Comparison of ENCODE assay signal across 8 cellular contexts in the genomic region with DNA sequence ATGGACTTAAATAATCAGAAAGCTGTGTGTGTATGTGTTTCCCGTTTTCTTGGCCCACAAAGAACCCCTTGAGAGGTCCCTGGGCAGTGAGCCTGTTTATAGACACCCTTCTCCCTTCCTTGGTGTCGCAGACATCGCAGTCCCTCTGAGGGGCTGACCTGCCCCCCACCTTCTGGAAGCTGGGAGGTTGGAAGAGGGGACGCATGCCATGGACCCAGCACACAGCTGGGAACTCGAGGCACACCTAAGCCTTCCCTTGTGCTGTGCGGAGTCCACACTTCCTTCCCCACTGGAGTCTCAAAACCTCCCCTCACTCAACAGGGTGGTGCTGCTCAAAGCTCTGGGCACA. TPM values are rescaled to one million over a fixed set of nuclear protein-coding genes. Genes with fewer than 3 reads are reported as not detected.
A peak's percentile ranks its signal among the peaks of the same experiment; 100 is the strongest.
DNase-seq lines count a peak whose midpoint lies in the region; ATAC-seq and TF ChIP-seq lines count a peak whose summit lies in the region.

No MANE protein-coding gene starts in this region.

- CTCF ChIA-PET in OCI-LY7 (lab: Charles Lee; ENCODE audit: unreplicated experiment): no interaction called here

- H3K4me3 ChIP-seq in GM12875 (ENCODE audit: low read depth, low read length) (peak overlapping the region; percentile 48), OCI-LY7 (ENCODE audit: low read depth, low read length, poor library complexity, severe bottlenecking) (no peak overlapping the region), fibroblast of lung (replicated peaks in 1 of 4; ENCODE audit: control extremely low read depth in 1 of 4, insufficient read depth in 1 of 4, low read depth in 3 of 4, low read length in 4 of 4) (peak overlapping the region; percentile 35 to 57 (median 48)), sigmoid colon (peak overlapping the region in 3 of 4 donors; percentile 40 to 53 (median 48)), HAP-1 (no peak overlapping the region)

- no peaks in the 10 kb centered on the region for H3K27me3 ChIP-seq in fibroblast of lung (ENCODE audit: control insufficient read depth, insufficient read depth, low read length)
- H3K27me3 ChIP-seq in sigmoid colon: no peaks in the 10 kb centered on the region
- no peaks in the 10 kb centered on the region for H3K27me3 ChIP-seq in HAP-1 (ENCODE audit: low read depth)

- no peak for TF ChIP-seq POLR2A in sigmoid colon (IDR thresholded peaks at IDR 0.05)

- ATAC-seq in GM19351 (IDR thresholded peaks at IDR 0.05; ENCODE audit: unreplicated experiment): no peak

- TF ChIP-seq CTCF in GM12875 (IDR thresholded peaks at IDR 0.05; ENCODE audit: borderline replicate concordance, insufficient read depth, low read depth, low read length): no peak
- 0 out of 2 replicates have a peak, but pooled peaks have one; percentile 7 for TF ChIP-seq CTCF in OCI-LY7 (conservative IDR thresholded peaks at IDR 0.05; ENCODE audit: low read length)
- no peak for TF ChIP-seq CTCF in fibroblast of lung (conservative IDR thresholded peaks at IDR 0.05 in 1 of 2, IDR thresholded peaks at IDR 0.05 in 1 of 2; ENCODE audit: low read depth in 1 of 2, low read length in 2 of 2)
- no peak for TF ChIP-seq CTCF in sigmoid colon (IDR thresholded peaks at IDR 0.05)

- H3K4me1 ChIP-seq in OCI-LY7 (ENCODE audit: insufficient read depth, low read length, poor library complexity, severe bottlenecking): peaks cover 33% of the 10 kb centered on the region
- peaks cover 6% of the 10 kb centered on the region for H3K4me1 ChIP-seq in fibroblast of lung (ENCODE audit: control insufficient read depth, extremely low read depth, insufficient read depth, low read length)
- peaks cover 0 to 18% (median 4%) of the 10 kb centered on the region in 4 donors for H3K4me1 ChIP-seq in sigmoid colon
- H3K4me1 ChIP-seq in HAP-1: no peaks in the 10 kb centered on the region

- no peak overlapping the region for H3K9ac ChIP-seq in fibroblast of lung (ENCODE audit: insufficient read depth, low read length)

- intact Hi-C loops in OCI-LY7 (cut with micrococcal nuclease; ENCODE audit: unreplicated experiment) (no loop called here), sigmoid colon (cut with DNase I) (loop anchor here (5.0 kb wide), 1 partner anchor 109 kb away; a partner anchor contains a TSS)

- BruUV-seq in OCI-LY7 (replicated peaks; lab: Mats Ljungman, UMichigan): no TSS peak

- no peak for TF ChIP-seq EP300 in sigmoid colon (IDR thresholded peaks at IDR 0.05)

- H4K20me1 ChIP-seq in OCI-LY7 (ENCODE audit: insufficient read depth, low read length): no peaks in the 10 kb centered on the region
- no peaks in the 10 kb centered on the region for H4K20me1 ChIP-seq in fibroblast of lung (ENCODE audit: control insufficient read depth, extremely low read depth, insufficient read depth, low read length)

- no peak for DNase-seq in OCI-LY7 (ENCODE audit: low spot score)
- DNase-seq in fibroblast of lung (ENCODE audit: low read depth in 2 of 2): no peak
- DNase-seq in sigmoid colon: no peak
- no peak for DNase-seq in HAP-1 (ENCODE audit: low spot score in 2 of 2)
- no peak for DNase-seq in mucosa of gallbladder (ENCODE audit: low spot score)
- DNase-seq in stimulated activated CD4-positive, alpha-beta T cell treated with anti-CD3 and anti-CD28 coated beads, Interleukin-2, amount 100 ng/mL, for 48 hours: no peak

- H3K79me2 ChIP-seq in OCI-LY7 (ENCODE audit: insufficient read depth, low read depth, low read length) (no peaks in the 10 kb centered on the region), fibroblast of lung (ENCODE audit: control insufficient read depth, insufficient read depth, low read length) (no peaks in the 10 kb centered on the region)

- H3K9me2 ChIP-seq in OCI-LY7 (ENCODE audit: insufficient read depth, low read length): no peaks in the 10 kb centered on the region

- POLR2A ChIA-PET in OCI-LY7 (lab: Charles Lee): interaction anchor here (1.3 kb wide), 1 partner anchor 22 kb away, joined by 3 read pairs; no protein-coding TSS in a partner anchor

- H3K9me3 ChIP-seq in OCI-LY7 (ENCODE audit: low read length): peaks cover 16% of the 10 kb centered on the region; the same call in 1 of the 2 replicates
- no peaks in the 10 kb centered on the region for H3K9me3 ChIP-seq in fibroblast of lung (ENCODE audit: control insufficient read depth, insufficient read depth, low read depth, low read length)
- H3K9me3 ChIP-seq in sigmoid colon: no peaks in the 10 kb centered on the region
- no peaks in the 10 kb centered on the region for H3K9me3 ChIP-seq in HAP-1

- H3K36me3 ChIP-seq in OCI-LY7 (ENCODE audit: insufficient read depth, low read length): no peaks in the 10 kb centered on the region; the same call in 1 of the 2 replicates
- H3K36me3 ChIP-seq in fibroblast of lung (ENCODE audit: control insufficient read depth, insufficient read depth, low read length): no peaks in the 10 kb centered on the region
- no peaks in the 10 kb centered on the region for H3K36me3 ChIP-seq in sigmoid colon
- H3K36me3 ChIP-seq in HAP-1 (replicated peaks): no peaks in the 10 kb centered on the region

- H3K4me2 ChIP-seq in OCI-LY7 (ENCODE audit: low read length): no peak overlapping the region
- peak overlapping the region; percentile 86 for H3K4me2 ChIP-seq in fibroblast of lung (ENCODE audit: extremely low read depth, insufficient read depth, low read length)

- WGBS in sigmoid colon, 2 donors: 14 to 20% methylated on average over 6 of the region's 6 CpGs

- H2AFZ ChIP-seq in OCI-LY7 (ENCODE audit: low read length) (peak overlapping the region; percentile 49; the same call in 1 of the 2 replicates), fibroblast of lung (ENCODE audit: low read length) (peak overlapping the region; percentile 46)

- in situ Hi-C loops in HAP-1 (cut with MboI; ENCODE audit: low sequenced_read_pairs): no loop called here

- no peak overlapping the region for H3K27ac ChIP-seq in OCI-LY7 (ENCODE audit: low read depth, low read length, poor library complexity, severe bottlenecking)
- peak overlapping the region; percentile 68 for H3K27ac ChIP-seq in fibroblast of lung (ENCODE audit: insufficient read depth, low read length)
- H3K27ac ChIP-seq in sigmoid colon: peak overlapping the region in 3 of 4 donors; percentile 71 to 78 (median 74)

RNA-seq across cellular contexts. Expression of a gene that starts 0.5 kb away (rescaled TPM):
- total RNA-seq in OCI-LY7 (2014; rRNA removed; shearing (Covaris generic)): 0.49 and 1.7 TPM in 2 replicates
- total RNA-seq in OCI-LY7 (2022) (31.1 and 31.9 TPM in 2 replicates), fibroblast of lung (0.77 and 2.3 TPM in 2 replicates), sigmoid colon (1 to 10 TPM in 1 of 4 donors, under 1 TPM in 1, not detected in 2; 0.71 to 3.1 TPM), mucosa of gallbladder (1.8 TPM)
- polyA plus RNA-seq in fibroblast of lung (10.3 and 51.7 TPM in 2 replicates), sigmoid colon (10 to 100 TPM; 13.5 to 81.6 (median 17.4) TPM)
- polyA plus RNA-seq in fibroblast of lung (2012): 8.9 and 45.1 TPM in 2 replicates
- polyA minus RNA-seq in fibroblast of lung (ENCODE audit: low replicate concordance): 11.9 and 51.5 TPM in 2 replicates

RNA-seq across cellular contexts. Expression of a gene that starts 24.2 kb away (rescaled TPM):
- not detected in 2 replicates for total RNA-seq in OCI-LY7 (2014; rRNA removed; shearing (Covaris generic))
- total RNA-seq in OCI-LY7 (2022) (not detected in 2 replicates), fibroblast of lung (not detected in 2 replicates), sigmoid colon (under 1 TPM in 1 of 4 donors, not detected in 3; 0.36 TPM), mucosa of gallbladder (not detected)
- polyA plus RNA-seq in fibroblast of lung (not detected in 2 replicates), sigmoid colon (10 to 100 TPM in 1 of 3 donors, 1 to 10 TPM in 1, under 1 TPM in 1; 0.60 to 67.3 (median 9.0) TPM)
- not detected in 2 replicates for polyA plus RNA-seq in fibroblast of lung (2012)
- not detected in 2 replicates for polyA minus RNA-seq in fibroblast of lung (ENCODE audit: low replicate concordance)

RNA-seq across cellular contexts. Expression of a gene that starts 32.4 kb away (rescaled TPM):
- total RNA-seq in OCI-LY7 (2014; rRNA removed; shearing (Covaris generic)): 4.1 and 4.3 TPM in 2 replicates
- total RNA-seq in OCI-LY7 (2022) (74.0 and 82.6 TPM in 2 replicates), fibroblast of lung (9.5 and 19.2 TPM in 2 replicates), sigmoid colon (10 to 100 TPM; 11.0 to 20.5 (median 15.3) TPM), mucosa of gallbladder (28.6 TPM)
- polyA plus RNA-seq in fibroblast of lung (44.5 and 54.2 TPM in 2 replicates), sigmoid colon (10 to 100 TPM in 2 of 3 donors, 1 to 10 TPM in 1; 5.3 to 33.6 (median 12.0) TPM)
- polyA plus RNA-seq in fibroblast of lung (2012): 82.4 and 89.2 TPM in 2 replicates
- 36.0 and 47.0 TPM in 2 replicates for polyA minus RNA-seq in fibroblast of lung (ENCODE audit: low replicate concordance)

RNA-seq across cellular contexts. Expression of a gene that starts 39.3 kb away (rescaled TPM):
- total RNA-seq in OCI-LY7 (2014; rRNA removed; shearing (Covaris generic)): 11.6 and 13.1 TPM in 2 replicates
- total RNA-seq in OCI-LY7 (2022) (22.9 and 26.3 TPM in 2 replicates), fibroblast of lung (4.9 and 5.9 TPM in 2 replicates), sigmoid colon (1 to 10 TPM in 2 of 4 donors, under 1 TPM in 2; 0.66 to 2.1 (median 1.1) TPM), mucosa of gallbladder (8.4 TPM)
- polyA plus RNA-seq in fibroblast of lung (3.0 and 4.7 TPM in 2 replicates), sigmoid colon (10 to 100 TPM in 1 of 3 donors, 1 to 10 TPM in 1, not detected in 1; 2.1 to 10.3 TPM)
- 2.1 and 3.4 TPM in 2 replicates for polyA plus RNA-seq in fibroblast of lung (2012)
- polyA minus RNA-seq in fibroblast of lung (ENCODE audit: low replicate concordance): 6.7 TPM in 1 of 2 replicates, not detected in the other

RNA-seq across cellular contexts. Expression of a gene that starts 59.0 kb away (rescaled TPM):
- total RNA-seq in OCI-LY7 (2014; rRNA removed; shearing (Covaris generic)): 3.7 and 3.9 TPM in 2 replicates
- total RNA-seq in OCI-LY7 (2022) (19.2 and 20.7 TPM in 2 replicates), fibroblast of lung (6.2 and 7.8 TPM in 2 replicates), sigmoid colon (10 to 100 TPM in 1 of 4 donors, 1 to 10 TPM in 3; 3.0 to 10.2 (median 4.9) TPM), mucosa of gallbladder (14.4 TPM)
- polyA plus RNA-seq in fibroblast of lung (6.3 and 7.0 TPM in 2 replicates), sigmoid colon (1 to 10 TPM; 1.2 to 8.1 (median 4.6) TPM)
- 10.1 and 11.9 TPM in 2 replicates for polyA plus RNA-seq in fibroblast of lung (2012)
- polyA minus RNA-seq in fibroblast of lung (ENCODE audit: low replicate concordance): 39.6 and 59.0 TPM in 2 replicates

Comparison
In these comparisons a context has a peak if more than half of its experiments do, and no peak if none do; other contexts are left out.
1. H3K4me3 ChIP-seq: peak in GM12875 (single experiment), fibroblast of lung (4 of 4) and sigmoid colon (3 of 4); none in OCI-LY7 (single experiment) and HAP-1 (single experiment).